In genomic region chr10:19640864-19641263, GRCh38 we compare ENCODE assay signal across 8 cellular contexts.
"Had no signal": no experiment of that assay in that cellular context is flagged by ENCODE, and none has a peak within 500 bp of the region (broad histone marks: within the 10 kb centered on the region; RNA-seq: fewer than 3 reads in every experiment).

No MANE protein-coding gene starts in this region.

- DNase-seq: GDM1, GF-D8 had no signal

- ATAC-seq: GM12878 had no signal

- FAIRE-seq: G401.6, GM12878, GM12891, GM12892, GM18507, GM19239 had no signal

- H3K4me3 ChIP-seq: GM12878 had no signal
